Comparison of ENCODE assay signal across 1 cellular context in genomic region chr3:126353694-126354321, GRCh38.
TF ChIP-seq lines count a peak whose summit lies in the region.

No MANE protein-coding gene starts in this region.

TF ChIP-seq in HepG2, 621 proteins besides CTCF, POLR2A, EP300 and RAD21 (continued from another document):
- TF ChIP-seq GLMP (CRISPR knock-in tag; IDR thresholded peaks at IDR 0.05; ENCODE audit: borderline replicate concordance) (no peak), CBX1 (IDR thresholded peaks at IDR 0.05; ENCODE audit: low read depth) (no peak), LRRFIP1 (CRISPR knock-in tag; conservative IDR thresholded peaks at IDR 0.05) (no peak), MAX (IDR thresholded peaks at IDR 0.05) (0 out of 2 replicates have a peak, but pooled peaks have one; percentile 10), SALL1 (CRISPR knock-in tag; IDR thresholded peaks at IDR 0.05) (peak; percentile 58), PHF8 (CRISPR knock-in tag; IDR thresholded peaks at IDR 0.05) (peak; percentile 12; the same call in 1 of the 2 replicates), KLF13 (CRISPR knock-in tag; IDR thresholded peaks at IDR 0.05) (no peak), SAP130 (CRISPR knock-in tag; IDR thresholded peaks at IDR 0.05; ENCODE audit: low read depth) (peak; percentile 61), ESRRA (CRISPR knock-in tag; IDR thresholded peaks at IDR 0.05; ENCODE audit: low read depth) (0 out of 2 replicates have a peak, but pooled peaks have one; percentile 51), HDAC1 (CRISPR knock-in tag; IDR thresholded peaks at IDR 0.05) (peak; percentile 50; the same call in 1 of the 2 replicates), IRF9 (CRISPR knock-in tag; IDR thresholded peaks at IDR 0.05; ENCODE audit: borderline replicate concordance) (no peak), RARA (CRISPR knock-in tag; IDR thresholded peaks at IDR 0.05) (peak; percentile 58; the same call in 1 of the 2 replicates), HNF1A (IDR thresholded peaks at IDR 0.05; ENCODE audit: low read depth) (no peak), HNF1A (CRISPR knock-in tag; IDR thresholded peaks at IDR 0.05; ENCODE audit: borderline replicate concordance) (0 out of 2 replicates have a peak, but pooled peaks have one; percentile 25), HNF4G (IDR thresholded peaks at IDR 0.05; ENCODE audit: borderline replicate concordance, low read depth, low read length) (no peak), HNF4G (CRISPR knock-in tag; IDR thresholded peaks at IDR 0.05; ENCODE audit: borderline replicate concordance, low read depth) (0 out of 2 replicates have a peak, but pooled peaks have one; percentile 23), HNF4A (CRISPR knock-in tag; IDR thresholded peaks at IDR 0.05) (peak; percentile 79), TEAD3 (CRISPR knock-in tag; optimal IDR thresholded peaks at IDR 0.05; ENCODE audit: borderline replicate concordance) (peak; percentile 10), GATAD2A (CRISPR knock-in tag; IDR thresholded peaks at IDR 0.05) (peak; percentile 40; the same call in 1 of the 2 replicates), ZNF788 (CRISPR knock-in tag; IDR thresholded peaks at IDR 0.05; ENCODE audit: borderline replicate concordance) (0 out of 2 replicates have a peak, but pooled peaks have one; percentile 46), FOXA3 (CRISPR knock-in tag; IDR thresholded peaks at IDR 0.05) (peak; percentile 34; the same call in 1 of the 2 replicates), ATF5 (CRISPR knock-in tag; IDR thresholded peaks at IDR 0.05; ENCODE audit: low read depth) (no peak), ZNF766 (CRISPR knock-in tag; IDR thresholded peaks at IDR 0.05; ENCODE audit: borderline replicate concordance) (no peak), TAF1 (CRISPR knock-in tag; IDR thresholded peaks at IDR 0.05) (no peak), ZNF776 (CRISPR knock-in tag; IDR thresholded peaks at IDR 0.05) (no peak), ARHGAP35 (CRISPR knock-in tag; IDR thresholded peaks at IDR 0.05; ENCODE audit: borderline replicate concordance) (no peak), ZBTB42 (CRISPR knock-in tag; IDR thresholded peaks at IDR 0.05) (0 out of 2 replicates have a peak, but pooled peaks have one; percentile 11), ATF7-NPFF (CRISPR knock-in tag; IDR thresholded peaks at IDR 0.05; ENCODE audit: low read depth) (no peak), IRF1 (CRISPR knock-in tag; IDR thresholded peaks at IDR 0.05; ENCODE audit: low read depth) (no peak), ZNF691 (CRISPR knock-in tag; IDR thresholded peaks at IDR 0.05; ENCODE audit: borderline replicate concordance, low read depth) (peak; percentile 75; the same call in 1 of the 2 replicates), ZC3H13 (CRISPR knock-in tag; IDR thresholded peaks at IDR 0.05) (no peak), PRMT3 (CRISPR knock-in tag; IDR thresholded peaks at IDR 0.05; ENCODE audit: borderline replicate concordance, low read depth) (no peak), ZNF160 (CRISPR knock-in tag; IDR thresholded peaks at IDR 0.05) (no peak), ZNF503 (CRISPR knock-in tag; IDR thresholded peaks at IDR 0.05) (no peak), FOSL2 (CRISPR knock-in tag; IDR thresholded peaks at IDR 0.05) (0 out of 2 replicates have a peak, but pooled peaks have one; percentile 21), PAXIP1 (CRISPR knock-in tag; conservative IDR thresholded peaks at IDR 0.05) (peak; percentile 48; the same call in 1 of the 2 replicates), SRSF9 (IDR thresholded peaks at IDR 0.05; ENCODE audit: borderline replicate concordance, insufficient read depth, low read depth, low read length, poor library complexity, severe bottlenecking) (no peak), ZSCAN29 (CRISPR knock-in tag; conservative IDR thresholded peaks at IDR 0.05) (0 out of 2 replicates have a peak, but pooled peaks have one; percentile 31), ZNF264 (CRISPR knock-in tag; IDR thresholded peaks at IDR 0.05) (peak; percentile 53; the same call in 1 of the 2 replicates), REPIN1 (CRISPR knock-in tag; IDR thresholded peaks at IDR 0.05; ENCODE audit: borderline replicate concordance, low read depth) (no peak)
